In the genomic region with DNA sequence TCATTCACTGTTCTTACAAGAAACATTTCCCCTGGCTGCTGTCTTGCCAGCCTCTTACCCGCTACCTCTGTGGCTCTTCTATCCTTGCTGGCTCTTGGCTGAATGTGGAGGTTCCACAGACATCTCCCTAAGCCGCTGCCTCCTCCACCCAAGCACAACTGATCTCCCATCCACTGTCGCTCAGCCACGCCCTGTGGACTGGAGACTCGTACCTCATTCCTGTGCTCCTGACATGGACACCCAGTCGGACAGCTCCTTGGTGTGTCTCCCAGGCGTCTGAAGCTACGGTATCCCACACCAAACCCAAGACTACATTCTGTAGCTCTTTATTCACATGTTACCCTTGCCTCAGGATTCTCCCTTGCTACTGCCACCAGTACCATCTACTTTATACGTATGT, we compare ENCODE assay signal across 28 cellular contexts. TPM values are rescaled to one million over a fixed set of nuclear protein-coding genes. Genes with fewer than 3 reads are reported as not detected.
DNase-seq lines count a peak whose midpoint lies in the region; ATAC-seq, FAIRE-seq and TF ChIP-seq lines count a peak whose summit lies in the region.
"Had no signal": no experiment of that assay in that cellular context is flagged by ENCODE, and none has a peak within 500 bp of the region (broad histone marks: within the 10 kb centered on the region; RNA-seq: fewer than 3 reads in every experiment).

No MANE protein-coding gene starts in this region.

- H3K36me3 ChIP-seq in breast epithelium (peaks cover 32% of the 10 kb centered on the region), GM12878 (ENCODE audit: control insufficient read depth in 2 of 2, insufficient read depth in 2 of 2, low read length in 1 of 2) (peaks cover 40 to 65% of the 10 kb centered on the region in 2 experiments), neutrophil (peaks cover 66% of the 10 kb centered on the region)

- H3K36me3 Mint-ChIP-seq in activated CD8-positive, alpha-beta T cell treated with anti-CD3 and anti-CD28 coated beads, Interleukin-2, amount 10 ng/mL, durations not matched to agents 7 days and 5 days (ENCODE audit: low read depth) = peaks cover 71% of the 10 kb centered on the region
- peaks cover 53% of the 10 kb centered on the region for H3K36me3 Mint-ChIP-seq in activated CD8-positive, alpha-beta T cell treated with anti-CD3 and anti-CD28 coated beads for 36 hours (ENCODE audit: low read depth)
- peaks cover 95% of the 10 kb centered on the region for H3K36me3 Mint-ChIP-seq in MCF 10A (ENCODE audit: insufficient read depth, unreplicated experiment)

- TF ChIP-seq CTCF in activated CD8-positive, alpha-beta T cell treated with anti-CD3 and anti-CD28 coated beads for 36 hours (IDR thresholded peaks at IDR 0.05) = no peak
- TF ChIP-seq CTCF in MCF 10A (IDR thresholded peaks at IDR 0.05; ENCODE audit: unreplicated experiment) (no peak), breast epithelium (IDR thresholded peaks at IDR 0.05) (no peak), GM12878 (IDR thresholded peaks at IDR 0.05 in 2 of 3, conservative IDR thresholded peaks at IDR 0.05 in 1 of 3; ENCODE audit: control insufficient read depth in 2 of 3, extremely low read depth in 1 of 3, insufficient read depth in 1 of 3, low read depth in 3 of 3, low read length in 3 of 3) (no peak), neutrophil (IDR thresholded peaks at IDR 0.05) (no peak)

- no peak overlapping the region for H3K4me3 ChIP-seq in breast epithelium
- no peak overlapping the region for H3K4me3 ChIP-seq in GM12878
- no peak overlapping the region for H3K4me3 ChIP-seq in neutrophil (ENCODE audit: low read depth in 1 of 2, low read length in 1 of 2)
- H3K4me3 ChIP-seq: GM23248, MG63 had no signal

- H3K27me3 ChIP-seq in breast epithelium = no peaks in the 10 kb centered on the region
- no peaks in the 10 kb centered on the region for H3K27me3 ChIP-seq in GM12878 (replicated peaks in 1 of 2; ENCODE audit: control insufficient read depth in 2 of 2, insufficient read depth in 2 of 2, low read length in 1 of 2)
- H3K27me3 ChIP-seq in neutrophil = no peaks in the 10 kb centered on the region
- H3K27me3 ChIP-seq: MG63 had no signal

- CTCF ChIA-PET in activated CD8-positive, alpha-beta T cell treated with anti-CD3 and anti-CD28 coated beads, Interleukin-2, amount 10 ng/mL, durations not matched to agents 7 days and 5 days (lab: Charles Lee) = interaction anchor here (1.2 kb wide), 1 partner anchor 24 kb away, joined by 5 read pairs; no protein-coding TSS in a partner anchor
- CTCF ChIA-PET in activated CD8-positive, alpha-beta T cell treated with anti-CD3 and anti-CD28 coated beads for 36 hours (lab: Charles Lee) = interaction anchor here (0.7 to 2.2 kb wide), 3 partner anchors 10 to 179 kb away, joined by 3 to 9 read pairs (median 4); no protein-coding TSS in a partner anchor
- CTCF ChIA-PET in MCF 10A (lab: Yijun Ruan, JAX) (interaction anchor here (0.5 to 2.7 kb wide), 6 partner anchors 9 to 1606 kb away, joined by 3 to 18 read pairs (median 4); no protein-coding TSS in a partner anchor), GM12878 (lab: Yijun Ruan, JAX) (interaction anchor here (1.2 to 1.5 kb wide), 2 partner anchors 23 to 128 kb away, joined by 3 to 5 read pairs; no protein-coding TSS in a partner anchor)

- no peak for FAIRE-seq in GM12878 (lab: Jason Lieb, UNC)
- FAIRE-seq: D721Med had no signal

- no peaks in the 10 kb centered on the region for H3K9me3 ChIP-seq in breast epithelium
- H3K9me3 ChIP-seq in GM12878 (replicated peaks; ENCODE audit: control insufficient read depth, insufficient read depth, low read length) = no peaks in the 10 kb centered on the region
- no peaks in the 10 kb centered on the region for H3K9me3 ChIP-seq in neutrophil
- H3K9me3 ChIP-seq: MG63 had no signal

- H3K4me3 Mint-ChIP-seq in activated CD8-positive, alpha-beta T cell treated with anti-CD3 and anti-CD28 coated beads, Interleukin-2, amount 10 ng/mL, durations not matched to agents 7 days and 5 days = no peak overlapping the region
- H3K4me3 Mint-ChIP-seq in activated CD8-positive, alpha-beta T cell treated with anti-CD3 and anti-CD28 coated beads for 36 hours = no peak overlapping the region
- H3K4me3 Mint-ChIP-seq in MCF 10A (ENCODE audit: unreplicated experiment) = no peak overlapping the region
- H3K4me3 Mint-ChIP-seq: CD4-positive, CD25-positive, alpha-beta regulatory T cell; H9 had no signal

- RAD21 ChIA-PET in GM12878 (lab: Charles Lee; ENCODE audit: unreplicated experiment) = no interaction called here

- no peaks in the 10 kb centered on the region for H3K9me3 Mint-ChIP-seq in activated CD8-positive, alpha-beta T cell treated with anti-CD3 and anti-CD28 coated beads, Interleukin-2, amount 10 ng/mL, durations not matched to agents 7 days and 5 days (ENCODE audit: insufficient read depth)
- no peaks in the 10 kb centered on the region for H3K9me3 Mint-ChIP-seq in activated CD8-positive, alpha-beta T cell treated with anti-CD3 and anti-CD28 coated beads for 36 hours
- H3K9me3 Mint-ChIP-seq in MCF 10A (ENCODE audit: unreplicated experiment) = no peaks in the 10 kb centered on the region
- H3K9me3 Mint-ChIP-seq: CD4-positive, CD25-positive, alpha-beta regulatory T cell; H9 had no signal

- DNase-seq in activated CD8-positive, alpha-beta T cell treated with anti-CD3 and anti-CD28 coated beads, Interleukin-2, amount 10 ng/mL, durations not matched to agents 7 days and 5 days = no peak
- DNase-seq in activated CD8-positive, alpha-beta T cell treated with anti-CD3 and anti-CD28 coated beads for 36 hours = no peak
- DNase-seq in MCF 10A (ENCODE audit: unreplicated experiment) = no peak
- DNase-seq in breast epithelium (ENCODE audit: low spot score in 2 of 2) = no peak
- no peak for DNase-seq in GM12878 (ENCODE audit: low read depth, low spot score)
- DNase-seq in left colon = no peak
- no peak for DNase-seq in NCI-H2107 (lab: John Stamatoyannopoulos, UW)
- DNase-seq: CD4-positive, CD25-positive, alpha-beta regulatory T cell; GM23248; H9; MG63; NCI-H1417; NCI-H1694; NCI-H2081; NCI-H2171; NCI-H226; NCI-H510A; NCI-H69; SHP77 treated with DMSO at 0.1 percent for 48 hours had no signal

- in situ Hi-C loops in GM12878 (cut with MboI) = no loop called here

- TF ChIP-seq POLR2A in breast epithelium (IDR thresholded peaks at IDR 0.05) (no peak), GM12878 (IDR thresholded peaks at IDR 0.05; ENCODE audit: low read depth, low read length) (0 out of 2 replicates have a peak, but pooled peaks have one; percentile 26)

- SMC1A ChIA-PET in GM12878 (lab: Charles Lee; ENCODE audit: uncharacterized antibody, unreplicated experiment) = no interaction called here

- H3K4me1 ChIP-seq in breast epithelium (no peaks in the 10 kb centered on the region), GM12878 (ENCODE audit: control insufficient read depth, insufficient read depth, low read length) (no peaks in the 10 kb centered on the region), neutrophil (ENCODE audit: control insufficient read depth in 1 of 2, insufficient read depth in 1 of 2, low read depth in 1 of 2, low read length in 1 of 2) (peaks cover 32 to 36% of the 10 kb centered on the region in 2 experiments)

- BruUV-seq in MCF 10A (replicated peaks; lab: Mats Ljungman, UMichigan) (no TSS peak), GM12878 (replicated peaks; lab: Mats Ljungman, UMichigan) (no TSS peak)

- no peak for TF ChIP-seq RAD21 in GM12878 (IDR thresholded peaks at IDR 0.05; ENCODE audit: insufficient read depth, low read depth, low read length)

- H3K27ac ChIP-seq in breast epithelium (no peak overlapping the region), GM12878 (ENCODE audit: control insufficient read depth, insufficient read depth) (no peak overlapping the region), neutrophil (peak overlapping the region; percentile 64)
- H3K27ac ChIP-seq: GM23248, RWPE1 had no signal

- H3K4me2 ChIP-seq in GM12878 (ENCODE audit: control insufficient read depth, insufficient read depth) = no peak overlapping the region

- POLR2A ChIA-PET in activated CD8-positive, alpha-beta T cell treated with anti-CD3 and anti-CD28 coated beads, Interleukin-2, amount 10 ng/mL, durations not matched to agents 7 days and 5 days (lab: Charles Lee) = no interaction called here
- POLR2A ChIA-PET in activated CD8-positive, alpha-beta T cell treated with anti-CD3 and anti-CD28 coated beads for 36 hours (lab: Charles Lee) = interaction anchor here (0.9 kb wide), 2 partner anchors 10 to 19 kb away, joined by 3 read pairs; no protein-coding TSS in a partner anchor
- POLR2A ChIA-PET in MCF 10A (lab: Yijun Ruan, JAX) (no interaction called here), GM12878 (lab: Charles Lee) (no interaction called here)

- intact Hi-C loops in activated CD8-positive, alpha-beta T cell treated with anti-CD3 and anti-CD28 coated beads for 36 hours (cut with micrococcal nuclease) = no loop called here
- intact Hi-C loops in MCF 10A (cut with micrococcal nuclease) (no loop called here), breast epithelium (cut with DNase I; ENCODE audit: low total_unique reads) (no loop called here), GM12878 (cut with micrococcal nuclease; ENCODE audit: unreplicated experiment) (no loop called here), left colon (cut with DNase I, micrococcal nuclease) (loop anchor here in 1 of 2 donors (10.0 kb wide), 2 partner anchors 224 to 844 kb away; no protein-coding TSS in a partner anchor)

- H2AFZ ChIP-seq in GM12878 (ENCODE audit: control insufficient read depth, low read depth, low read length) = no peak overlapping the region
- H2AFZ ChIP-seq: GM23248 had no signal

- no peak for ATAC-seq in activated CD8-positive, alpha-beta T cell treated with anti-CD3 and anti-CD28 coated beads, Interleukin-2, amount 10 ng/mL, durations not matched to agents 7 days and 5 days
- no peak for ATAC-seq in activated CD8-positive, alpha-beta T cell treated with anti-CD3 and anti-CD28 coated beads for 36 hours
- ATAC-seq in GM12878 (no peak), left colon (no peak)

- H4K20me1 ChIP-seq in GM12878 (ENCODE audit: control insufficient read depth, insufficient read depth) = no peaks in the 10 kb centered on the region

- no peak overlapping the region for H3K9ac ChIP-seq in GM12878 (ENCODE audit: control insufficient read depth, insufficient read depth, low read length)
- H3K9ac ChIP-seq: GM23248 had no signal

- peak overlapping the region; percentile 10 for H3K27ac Mint-ChIP-seq in activated CD8-positive, alpha-beta T cell treated with anti-CD3 and anti-CD28 coated beads, Interleukin-2, amount 10 ng/mL, durations not matched to agents 7 days and 5 days
- no peak overlapping the region for H3K27ac Mint-ChIP-seq in activated CD8-positive, alpha-beta T cell treated with anti-CD3 and anti-CD28 coated beads for 36 hours
- H3K27ac Mint-ChIP-seq in MCF 10A (ENCODE audit: low read depth, unreplicated experiment) = peak overlapping the region; percentile 67

- no peaks in the 10 kb centered on the region for H3K79me2 ChIP-seq in GM12878 (ENCODE audit: control insufficient read depth, insufficient read depth, low read length)

- peaks cover 15% of the 10 kb centered on the region for H3K4me1 Mint-ChIP-seq in activated CD8-positive, alpha-beta T cell treated with anti-CD3 and anti-CD28 coated beads, Interleukin-2, amount 10 ng/mL, durations not matched to agents 7 days and 5 days (ENCODE audit: low read depth)
- peaks cover 14% of the 10 kb centered on the region for H3K4me1 Mint-ChIP-seq in activated CD8-positive, alpha-beta T cell treated with anti-CD3 and anti-CD28 coated beads for 36 hours (ENCODE audit: low read depth)
- H3K4me1 Mint-ChIP-seq in MCF 10A (ENCODE audit: insufficient read depth, unreplicated experiment) = no peaks in the 10 kb centered on the region

- WGBS in GM12878 (ENCODE audit: insufficient coverage, insufficient replicate concordance, low lambda C conversion rate, missing lambda C conversion rate) = over 99% methylated on average over 9 of the region's 9 CpGs

- no peak for TF ChIP-seq EP300 in GM12878 (IDR thresholded peaks at IDR 0.05; ENCODE audit: borderline replicate concordance in 1 of 2, control insufficient read depth in 1 of 2, low read depth in 2 of 2, low read length in 2 of 2)

- no peaks in the 10 kb centered on the region for H3K27me3 Mint-ChIP-seq in activated CD8-positive, alpha-beta T cell treated with anti-CD3 and anti-CD28 coated beads, Interleukin-2, amount 10 ng/mL, durations not matched to agents 7 days and 5 days (ENCODE audit: low read depth)
- no peaks in the 10 kb centered on the region for H3K27me3 Mint-ChIP-seq in activated CD8-positive, alpha-beta T cell treated with anti-CD3 and anti-CD28 coated beads for 36 hours
- no peaks in the 10 kb centered on the region for H3K27me3 Mint-ChIP-seq in MCF 10A (ENCODE audit: insufficient read depth, unreplicated experiment)
- H3K27me3 Mint-ChIP-seq: CD4-positive, CD25-positive, alpha-beta regulatory T cell had no signal

RNA-seq across cellular contexts. Expression of gene RAE1, which starts 19.3 kb away (rescaled TPM):
- total RNA-seq in activated CD8-positive, alpha-beta T cell treated with anti-CD3 and anti-CD28 coated beads, Interleukin-2, amount 10 ng/mL, durations not matched to agents 7 days and 5 days = 10 to 100 TPM; 35.0 to 37.2 TPM
- 10 to 100 TPM; 41.1 to 42.9 TPM for total RNA-seq in activated CD8-positive, alpha-beta T cell treated with anti-CD3 and anti-CD28 coated beads for 36 hours
- total RNA-seq in MCF 10A (2022) (46.7 and 60.3 TPM in 2 replicates), breast epithelium (10 to 100 TPM; 13.8 to 26.9 (median 17.4) TPM), GM12878 (2014; rRNA removed) (38.4 and 39.1 TPM in 2 replicates), GM12878 (2014; rRNA removed; fragmentation: Illumina TruSeq; extraction: Trizol) (41.9 and 44.1 TPM in 2 replicates), GM12878 (2021) (34.2 and 36.1 TPM in 2 replicates), left colon (10 to 100 TPM; 16.0 to 17.2 TPM)
- 53.1 and 64.9 TPM in 2 replicates for total RNA-seq in GM12878 (2013; cell fraction: nucleolus; rRNA removed)
- polyA plus RNA-seq in GM12878 (2011; ENCODE audit: low read depth) = 27.0 TPM
- polyA plus RNA-seq in GM12878 (2011; rRNA removed) (28.7 and 33.1 TPM in 2 replicates), GM12878 (2014; fragmentation: Illumina TruSeq; extraction: Trizol) (50.0 and 54.4 TPM in 2 replicates), GM12878 (2014; fragmentation: Nextera tagmentation; extraction: Ambion mirVana) (100 to 1,000 TPM in 1 of 2 experiments, 10 to 100 TPM in 1; 93.0 to 107 TPM), GM12878 (2014; rRNA removed) (30.7 and 38.9 TPM in 2 replicates), GM12878 (2016; fragmentation: Nextera tagmentation; extraction: Ambion mirVana) (10 to 100 TPM; 83.1 to 91.3 TPM)
- 46.0 and 95.5 TPM in 2 replicates for polyA plus RNA-seq in GM12878 (2011; cell fraction: cytosol; rRNA removed)
- polyA plus RNA-seq in GM12878 (2011; cell fraction: nucleus; rRNA removed) = 109 and 137 TPM in 2 replicates
- polyA plus RNA-seq in GM12878 (2012) = 29.3 and 29.4 TPM in 2 replicates
- polyA minus RNA-seq in GM12878 (2011; rRNA and poly(A)+ RNA removed) = 45.1 and 67.6 TPM in 2 replicates
- polyA minus RNA-seq in GM12878 (2011; cell fraction: cytosol; rRNA and poly(A)+ RNA removed) = 11.0 and 17.0 TPM in 2 replicates
- 63.8 and 74.1 TPM in 2 replicates for polyA minus RNA-seq in GM12878 (2011; cell fraction: nucleus; rRNA and poly(A)+ RNA removed)

RNA-seq across cellular contexts. Expression of gene RBM38, which starts 20.9 kb away (rescaled TPM):
- total RNA-seq in activated CD8-positive, alpha-beta T cell treated with anti-CD3 and anti-CD28 coated beads, Interleukin-2, amount 10 ng/mL, durations not matched to agents 7 days and 5 days = 10 to 100 TPM; 53.8 to 57.1 TPM
- total RNA-seq in activated CD8-positive, alpha-beta T cell treated with anti-CD3 and anti-CD28 coated beads for 36 hours = 100 to 1,000 TPM; 114 to 116 TPM
- total RNA-seq in MCF 10A (2022) = 5.1 and 5.8 TPM in 2 replicates
- 10 to 100 TPM in 2 of 3 donors, 1 to 10 TPM in 1; 5.1 to 13.5 (median 10.5) TPM for total RNA-seq in breast epithelium
- total RNA-seq in GM12878 (2013; cell fraction: nucleolus; rRNA removed) = 58.6 and 73.2 TPM in 2 replicates
- total RNA-seq in GM12878 (2014; rRNA removed) = 68.6 and 79.7 TPM in 2 replicates
- 23.2 and 27.5 TPM in 2 replicates for total RNA-seq in GM12878 (2014; rRNA removed; fragmentation: Illumina TruSeq; extraction: Trizol)
- 102 and 104 TPM in 2 replicates for total RNA-seq in GM12878 (2021)
- polyA plus RNA-seq in GM12878 (2011; ENCODE audit: low read depth) = 37.7 TPM
- polyA plus RNA-seq in GM12878 (2011; rRNA removed) = 29.9 and 57.3 TPM in 2 replicates
- 90.6 and 104 TPM in 2 replicates for polyA plus RNA-seq in GM12878 (2011; cell fraction: cytosol; rRNA removed)
- 86.7 and 88.5 TPM in 2 replicates for polyA plus RNA-seq in GM12878 (2011; cell fraction: nucleus; rRNA removed)
- 96.5 and 121 TPM in 2 replicates for polyA plus RNA-seq in GM12878 (2012)
- 4.3 and 22.9 TPM in 2 replicates for polyA plus RNA-seq in GM12878 (2014; fragmentation: Illumina TruSeq; extraction: Trizol)
- 1 to 10 TPM in 1 of 2 experiments, under 1 TPM in 1; 0.32 to 1.3 TPM for polyA plus RNA-seq in GM12878 (2014; fragmentation: Nextera tagmentation; extraction: Ambion mirVana)
- 118 and 127 TPM in 2 replicates for polyA plus RNA-seq in GM12878 (2014; rRNA removed)
- 10 to 100 TPM; 10.4 to 13.2 TPM for polyA plus RNA-seq in GM12878 (2016; fragmentation: Nextera tagmentation; extraction: Ambion mirVana)
- polyA minus RNA-seq in GM12878 (2011; rRNA and poly(A)+ RNA removed) = 24.3 and 61.6 TPM in 2 replicates
- 39.3 and 39.8 TPM in 2 replicates for polyA minus RNA-seq in GM12878 (2011; cell fraction: cytosol; rRNA and poly(A)+ RNA removed)
- 16.6 and 21.1 TPM in 2 replicates for polyA minus RNA-seq in GM12878 (2011; cell fraction: nucleus; rRNA and poly(A)+ RNA removed)
- total RNA-seq in left colon = 10 to 100 TPM; 26.9 to 44.8 TPM

RNA-seq across cellular contexts. Expression of gene SPO11, which starts 40.7 kb away (rescaled TPM):
- not detected for total RNA-seq in activated CD8-positive, alpha-beta T cell treated with anti-CD3 and anti-CD28 coated beads, Interleukin-2, amount 10 ng/mL, durations not matched to agents 7 days and 5 days
- not detected for total RNA-seq in activated CD8-positive, alpha-beta T cell treated with anti-CD3 and anti-CD28 coated beads for 36 hours
- not detected in 2 replicates for total RNA-seq in MCF 10A (2022)
- not detected for total RNA-seq in breast epithelium
- total RNA-seq in GM12878 (2013; cell fraction: nucleolus; rRNA removed) = not detected in 2 replicates
- total RNA-seq in GM12878 (2014; rRNA removed) = not detected in 2 replicates
- total RNA-seq in GM12878 (2014; rRNA removed; fragmentation: Illumina TruSeq; extraction: Trizol) = not detected in 2 replicates
- not detected in 2 replicates for total RNA-seq in GM12878 (2021)
- polyA plus RNA-seq in GM12878 (2011; ENCODE audit: low read depth) = not detected
- not detected in 2 replicates for polyA plus RNA-seq in GM12878 (2011; rRNA removed)
- not detected in 2 replicates for polyA plus RNA-seq in GM12878 (2011; cell fraction: cytosol; rRNA removed)
- polyA plus RNA-seq in GM12878 (2011; cell fraction: nucleus; rRNA removed) = not detected in 2 replicates
- polyA plus RNA-seq in GM12878 (2012) = not detected in 2 replicates
- not detected in 2 replicates for polyA plus RNA-seq in GM12878 (2014; fragmentation: Illumina TruSeq; extraction: Trizol)
- not detected for polyA plus RNA-seq in GM12878 (2014; fragmentation: Nextera tagmentation; extraction: Ambion mirVana)
- not detected in 2 replicates for polyA plus RNA-seq in GM12878 (2014; rRNA removed)
- not detected for polyA plus RNA-seq in GM12878 (2016; fragmentation: Nextera tagmentation; extraction: Ambion mirVana)
- polyA minus RNA-seq in GM12878 (2011; rRNA and poly(A)+ RNA removed) = not detected in 2 replicates
- polyA minus RNA-seq in GM12878 (2011; cell fraction: cytosol; rRNA and poly(A)+ RNA removed) = not detected in 2 replicates
- polyA minus RNA-seq in GM12878 (2011; cell fraction: nucleus; rRNA and poly(A)+ RNA removed) = not detected in 2 replicates
- not detected for total RNA-seq in left colon
- total RNA-seq: A172; CD4-positive, CD25-positive, alpha-beta regulatory T cell; Daoy; G401; GM23248; H9; HT1080; LHCN-M2 had no signal
- polyA plus RNA-seq: BJ; CD4-positive, CD25-positive, alpha-beta regulatory T cell; GM23248 had no signal
